ENCODE assay signal across 8 cellular contexts in the genomic region with DNA sequence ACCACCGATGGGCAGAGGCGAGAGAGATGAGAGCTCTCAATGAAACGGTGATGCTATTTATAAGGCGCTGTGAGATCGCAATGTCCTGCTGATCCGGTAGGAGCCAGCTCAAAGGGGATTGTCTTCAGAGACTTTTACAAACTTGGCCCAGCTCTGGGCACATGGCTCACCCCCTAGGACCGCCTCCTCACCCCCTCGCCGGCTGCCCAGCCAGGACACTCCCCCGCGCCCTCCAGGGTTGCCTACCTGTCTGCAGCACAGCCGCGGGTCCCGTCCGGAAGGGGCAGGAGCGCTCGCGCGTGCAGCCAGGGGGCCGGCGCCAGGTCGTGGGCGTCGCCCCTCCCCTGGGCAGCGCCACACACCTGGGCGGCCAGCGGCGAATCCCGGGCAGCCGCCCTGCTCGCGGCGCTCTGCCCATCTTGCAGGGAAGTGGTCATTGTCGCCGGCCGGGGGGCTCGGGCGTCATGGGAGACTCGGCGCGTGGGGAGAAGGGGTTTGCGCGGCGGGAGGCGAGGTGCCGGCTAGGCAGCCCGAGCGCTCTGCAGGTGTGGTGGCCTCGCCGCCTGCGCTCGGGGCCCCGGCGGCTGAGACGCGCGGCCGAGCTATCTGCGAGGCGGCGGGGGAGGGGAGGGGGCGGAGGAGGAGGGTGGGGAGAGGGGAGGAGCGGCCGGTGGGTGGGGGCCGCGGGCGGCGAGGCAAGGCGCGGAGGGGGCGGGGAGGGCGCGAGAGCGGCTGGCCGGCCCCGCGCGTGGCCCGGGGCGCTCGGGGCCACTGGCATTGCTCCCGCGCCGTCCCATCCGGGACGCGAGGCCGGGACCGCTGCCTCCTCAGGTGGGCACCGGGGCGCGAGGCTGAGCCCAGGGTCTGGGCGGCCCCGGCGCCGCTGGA. TPM values are rescaled to one million over a fixed set of nuclear protein-coding genes. Genes with fewer than 3 reads are reported as not detected.
DNase-seq lines count a peak whose midpoint lies in the region; ATAC-seq and TF ChIP-seq lines count a peak whose summit lies in the region.

A gene (minus strand): TSS at position 610 of the 888 bp plus-strand sequence. CDS start 173 bp downstream, at position 437.

- TF ChIP-seq CTCF in AG09309 (IDR thresholded peaks at IDR 0.05; ENCODE audit: control insufficient read depth, insufficient read depth, low read depth, low read length, missing control alignments), result no peak

- DNase-seq in AG09309 (ENCODE audit: low read depth), result no peak
- peak; percentile 41 to 78 for DNase-seq in HAP-1 (ENCODE audit: low spot score in 2 of 2)
- peak; percentile 29 for DNase-seq in SK-N-DZ (ENCODE audit: low spot score)
- DNase-seq in germinal center (ENCODE audit: low spot score), result peak; percentile 26
- no peak for DNase-seq in occipital lobe (lab: John Stamatoyannopoulos, UW)
- no peak for DNase-seq in NK-92 (lab: John Stamatoyannopoulos, UW; ENCODE audit: unreplicated experiment)
- DNase-seq in GM19240 (ENCODE audit: insufficient read length, low spot score), result no peak

- peaks cover 4% of the 10 kb centered on the region; the same call in 1 of the 2 replicates for H3K4me1 ChIP-seq in HAP-1

- ATAC-seq in HG03039 (IDR thresholded peaks at IDR 0.05; ENCODE audit: unreplicated experiment), result no peak

- no peaks in the 10 kb centered on the region for H3K27me3 ChIP-seq in HAP-1 (ENCODE audit: low read depth)

- no peaks in the 10 kb centered on the region; the same call in 1 of the 2 replicates for H3K36me3 ChIP-seq in HAP-1 (replicated peaks)

- H3K9me3 ChIP-seq in HAP-1, result no peaks in the 10 kb centered on the region

- H3K4me3 ChIP-seq in AG09309 (ENCODE audit: control insufficient read depth, low read depth, low read length) (peak within 1 kb of the TSS; percentile 57), HAP-1 (peak within 1 kb of the TSS; percentile 45)

- in situ Hi-C loops in HAP-1 (cut with MboI; ENCODE audit: low sequenced_read_pairs), result no loop called here

RNA-seq across cellular contexts. Expression of the gene that starts here (rescaled TPM):
- 1.6 and 2.0 TPM in 2 replicates for polyA plus RNA-seq in SK-N-DZ (2014; cell fraction: cytosol; rRNA removed)
- 8.0 and 10.4 TPM in 2 replicates for polyA plus RNA-seq in SK-N-DZ (2014; cell fraction: nucleus; rRNA removed)
- 24.0 TPM for total RNA-seq in occipital lobe

Comparison
In these comparisons a context has a peak if more than half of its experiments do, and no peak if none do; other contexts are left out.
1. DNase-seq: peak in HAP-1 (2 of 2), SK-N-DZ (single experiment) and germinal center (single experiment); none in AG09309 (single experiment), occipital lobe (single experiment), NK-92 (single experiment) and GM19240 (single experiment).